In genomic region chr22:37229012-37229804, GRCh38 we compare ENCODE assay signal across 8 cellular contexts. TPM values are rescaled to one million over a fixed set of nuclear protein-coding genes. Genes with fewer than 3 reads are reported as not detected.
A peak's percentile ranks its signal among the peaks of the same experiment; 100 is the strongest.
DNase-seq lines count a peak whose midpoint lies in the region; ATAC-seq lines count a peak whose summit lies in the region.

No MANE protein-coding gene starts in this region.

- no peak for ATAC-seq in HG03439 (IDR thresholded peaks at IDR 0.05; ENCODE audit: unreplicated experiment)

- intact Hi-C loops in activated CD4-positive, alpha-beta memory T cell treated with anti-CD3 and anti-CD28 coated beads for 36 hours (cut with micrococcal nuclease) = no loop called here

- H3K27me3 Mint-ChIP-seq in activated CD4-positive, alpha-beta memory T cell treated with anti-CD3 and anti-CD28 coated beads for 36 hours = no peaks in the 10 kb centered on the region

- CTCF ChIA-PET in activated CD4-positive, alpha-beta memory T cell treated with anti-CD3 and anti-CD28 coated beads for 36 hours (lab: Charles Lee) = interaction anchor here (0.6 to 6.1 kb wide), 7 partner anchors 9 to 252 kb away, joined by 3 to 56 read pairs (median 6); partner anchors contain the start of gene RAC2

- peak overlapping the region; percentile 98 for H3K27ac Mint-ChIP-seq in activated CD4-positive, alpha-beta memory T cell treated with anti-CD3 and anti-CD28 coated beads for 36 hours

- POLR2A ChIA-PET in activated CD4-positive, alpha-beta memory T cell treated with anti-CD3 and anti-CD28 coated beads for 36 hours (lab: Charles Lee) = interaction anchor here (0.5 to 7.5 kb wide), 12 partner anchors 9 to 379 kb away, joined by 3 to 191 read pairs (median 4); partner anchors contain the start of genes GGA1, IL2RB and RAC2

- H3K4me3 Mint-ChIP-seq in activated CD4-positive, alpha-beta memory T cell treated with anti-CD3 and anti-CD28 coated beads for 36 hours = peak overlapping the region; percentile 64

- DNase-seq in stimulated activated CD4-positive, alpha-beta T cell treated with anti-CD3 and anti-CD28 coated beads, Interleukin-15, amount 100 ng/mL, for 24 hours = peak; percentile 58
- no peak for DNase-seq in stimulated activated CD4-positive, alpha-beta T cell treated with anti-CD3 and anti-CD28 coated beads, Interleukin-4, amount 100 ng/mL, for 1 hour
- peak; percentile 73 for DNase-seq in activated CD4-positive, alpha-beta memory T cell treated with anti-CD3 and anti-CD28 coated beads for 36 hours
- DNase-seq in glomerular endothelial cell (ENCODE audit: extremely low read depth, low read depth, low spot score) (peak; percentile 33), DMS153 (lab: John Stamatoyannopoulos, UW) (no peak), hypothalamus (lab: John Stamatoyannopoulos, UW) (no peak), COR-L47 (lab: John Stamatoyannopoulos, UW) (no peak)

- peaks cover 2% of the 10 kb centered on the region for H3K9me3 Mint-ChIP-seq in activated CD4-positive, alpha-beta memory T cell treated with anti-CD3 and anti-CD28 coated beads for 36 hours

- H3K36me3 Mint-ChIP-seq in activated CD4-positive, alpha-beta memory T cell treated with anti-CD3 and anti-CD28 coated beads for 36 hours = peaks cover 77% of the 10 kb centered on the region

- peaks cover 90% of the 10 kb centered on the region for H3K4me1 Mint-ChIP-seq in activated CD4-positive, alpha-beta memory T cell treated with anti-CD3 and anti-CD28 coated beads for 36 hours (ENCODE audit: low read depth)

RNA-seq across cellular contexts. Expression of gene RAC2, which starts 14.9 kb away (rescaled TPM):
- 100 to 1,000 TPM; 714 to 727 TPM for total RNA-seq in activated CD4-positive, alpha-beta memory T cell treated with anti-CD3 and anti-CD28 coated beads for 36 hours
- 126 and 218 TPM in 2 replicates for total RNA-seq in glomerular endothelial cell

RNA-seq across cellular contexts. Expression of gene SSTR3, which starts 16.9 kb away (rescaled TPM):
- 1 to 10 TPM; 8.5 to 9.3 TPM for total RNA-seq in activated CD4-positive, alpha-beta memory T cell treated with anti-CD3 and anti-CD28 coated beads for 36 hours
- total RNA-seq in glomerular endothelial cell = 0.05 TPM in 1 of 2 replicates, not detected in the other

RNA-seq across cellular contexts. Expression of gene C1QTNF6, which starts 41.2 kb away (rescaled TPM):
- 10 to 100 TPM; 11.1 to 13.0 TPM for total RNA-seq in activated CD4-positive, alpha-beta memory T cell treated with anti-CD3 and anti-CD28 coated beads for 36 hours
- total RNA-seq in glomerular endothelial cell = 14.2 and 15.2 TPM in 2 replicates

RNA-seq across cellular contexts. Expression of gene CYTH4, which starts 53.1 kb away (rescaled TPM):
- total RNA-seq in activated CD4-positive, alpha-beta memory T cell treated with anti-CD3 and anti-CD28 coated beads for 36 hours = 10 to 100 TPM; 58.7 to 60.5 TPM
- total RNA-seq in glomerular endothelial cell = 0.24 and 0.47 TPM in 2 replicates

Comparison
In these comparisons a context has a peak if more than half of its experiments do, and no peak if none do; other contexts are left out.
1. DNase-seq: peak in stimulated activated CD4-positive, alpha-beta T cell treated with anti-CD3 and anti-CD28 coated beads, Interleukin-15, amount 100 ng/mL, for 24 hours (single experiment), activated CD4-positive, alpha-beta memory T cell treated with anti-CD3 and anti-CD28 coated beads for 36 hours (single experiment) and glomerular endothelial cell (single experiment); none in stimulated activated CD4-positive, alpha-beta T cell treated with anti-CD3 and anti-CD28 coated beads, Interleukin-4, amount 100 ng/mL, for 1 hour (single experiment), DMS153 (single experiment), hypothalamus (0 of 51) and COR-L47 (single experiment).